Comparison of ENCODE assay signal across 8 cellular contexts in the genomic region with DNA sequence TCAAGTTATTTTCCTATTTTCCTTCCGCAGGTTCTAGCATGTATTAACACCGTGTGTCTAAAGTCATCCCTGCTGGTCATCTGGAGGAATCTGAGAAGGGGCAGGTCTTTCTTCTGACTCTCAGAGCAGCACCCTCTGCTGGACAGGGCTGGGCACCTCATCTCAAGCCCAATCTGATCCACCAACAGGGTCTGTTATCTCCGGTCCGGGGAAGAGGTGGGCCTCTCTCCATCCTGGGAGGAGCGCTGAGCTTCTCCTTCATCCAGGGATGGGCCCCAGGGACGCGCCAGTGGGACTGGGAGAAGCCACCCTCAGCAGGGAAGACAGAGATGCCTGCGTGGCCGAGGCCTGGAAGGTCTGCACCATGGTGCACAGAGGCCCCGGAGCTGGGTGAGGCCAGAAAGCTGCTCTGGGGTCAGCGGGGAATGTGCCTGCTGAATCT. TPM values are rescaled to one million over a fixed set of nuclear protein-coding genes. Genes with fewer than 3 reads are reported as not detected.
DNase-seq lines count a peak whose midpoint lies in the region; ATAC-seq, FAIRE-seq and TF ChIP-seq lines count a peak whose summit lies in the region.

No MANE protein-coding gene starts in this region.

- peak; percentile 24 to 88; a peak in 3 of 6 replicates for ATAC-seq in A549
- ATAC-seq in RWPE2 (ENCODE audit: low read depth) = peak; percentile 75
- peak; percentile 75 for ATAC-seq in left ventricle myocardium superior
- ATAC-seq in GM19351 (IDR thresholded peaks at IDR 0.05; ENCODE audit: unreplicated experiment) = no peak
- no peak for ATAC-seq in GM19395 (IDR thresholded peaks at IDR 0.05; ENCODE audit: unreplicated experiment)

- FAIRE-seq in A549 (lab: Jason Lieb, UNC) (no peak), GM12891 (lab: Jason Lieb, UNC) (peak; percentile 28)

- no peaks in the 10 kb centered on the region for H3K36me3 ChIP-seq in RWPE2 (ENCODE audit: low read depth)
- H3K36me3 ChIP-seq in adrenal gland (replicated peaks in 1 of 2) = no peaks in the 10 kb centered on the region
- no peaks in the 10 kb centered on the region for H3K36me3 ChIP-seq in sigmoid colon

- intact Hi-C loops in adrenal gland (cut with DNase I) = loop anchor here in 1 of 2 donors (10.0 kb wide), 2 partner anchors 87 to 317 kb away; a partner anchor contains a TSS
- intact Hi-C loops in left ventricle myocardium superior (cut with micrococcal nuclease) = no loop called here
- intact Hi-C loops in sigmoid colon (cut with DNase I) = loop anchor here (2.0 to 10.0 kb wide), 2 partner anchors 81 to 233 kb away; a partner anchor contains a TSS

- H3K4me3 ChIP-seq in A549 (no peak overlapping the region), RWPE2 (ENCODE audit: severe bottlenecking) (no peak overlapping the region), adrenal gland (no peak overlapping the region), sigmoid colon (no peak overlapping the region)

- POLR2A ChIA-PET in A549 (lab: Yijun Ruan, JAX) = no interaction called here

- no peak overlapping the region for H3K4me2 ChIP-seq in A549

- TF ChIP-seq CTCF in A549 (IDR thresholded peaks at IDR 0.05) (no peak), RWPE2 (IDR thresholded peaks at IDR 0.05; ENCODE audit: poor library complexity, severe bottlenecking) (peak; percentile 67), adrenal gland (IDR thresholded peaks at IDR 0.05) (peak; percentile 51 to 75 (median 62)), sigmoid colon (IDR thresholded peaks at IDR 0.05) (peak in 3 of 4 experiments; percentile 63 to 73 (median 64))

- TF ChIP-seq RAD21 in A549 (conservative IDR thresholded peaks at IDR 0.05 in 1 of 2, IDR thresholded peaks at IDR 0.05 in 1 of 2) = no peak

- H3K27me3 ChIP-seq in RWPE2 (ENCODE audit: insufficient read depth, poor library complexity, severe bottlenecking) = no peaks in the 10 kb centered on the region
- no peaks in the 10 kb centered on the region for H3K27me3 ChIP-seq in adrenal gland
- no peaks in the 10 kb centered on the region for H3K27me3 ChIP-seq in sigmoid colon

- WGBS in A549 (ENCODE audit: missing lambda C conversion rate) = 25% methylated on average over 8 of the region's 11 CpGs
- WGBS in adrenal gland, 4 donors = 32 to 56% (median 35%) methylated on average over 6 to 11 of the region's 11 CpGs
- WGBS in sigmoid colon, 2 donors = 38 to 40% methylated on average over 11 of the region's 11 CpGs

- no peak for TF ChIP-seq POLR2A in A549 (IDR thresholded peaks at IDR 0.05; ENCODE audit: low read length)
- TF ChIP-seq POLR2A in GM12891 (IDR thresholded peaks at IDR 0.05; ENCODE audit: low read depth, low read length) = no peak
- no peak for TF ChIP-seq POLR2A in adrenal gland (IDR thresholded peaks at IDR 0.05)
- no peak for TF ChIP-seq POLR2A in sigmoid colon (IDR thresholded peaks at IDR 0.05)

- H3K27ac ChIP-seq in A549 = no peak overlapping the region
- no peak overlapping the region for H3K27ac ChIP-seq in RWPE2 (ENCODE audit: poor library complexity, severe bottlenecking)
- H3K27ac ChIP-seq in adrenal gland = no peak overlapping the region
- no peak overlapping the region for H3K27ac ChIP-seq in sigmoid colon

- H3K4me1 ChIP-seq in A549 (no peaks in the 10 kb centered on the region), RWPE2 (ENCODE audit: insufficient read depth, poor library complexity, severe bottlenecking) (no peaks in the 10 kb centered on the region), adrenal gland (replicated peaks in 1 of 2) (no peaks in the 10 kb centered on the region), sigmoid colon (no peaks in the 10 kb centered on the region)

- TF ChIP-seq EP300 in A549 (IDR thresholded peaks at IDR 0.05) = no peak
- no peak for TF ChIP-seq EP300 in sigmoid colon (IDR thresholded peaks at IDR 0.05)

- DNase-seq in A549 (ENCODE audit: low read depth in 1 of 2, low spot score in 1 of 2) (peak in 1 of 2 experiments; percentile 69), GM12891 (ENCODE audit: insufficient read length, low spot score) (peak; percentile 28), RWPE2 (ENCODE audit: low spot score) (no peak), adrenal gland (peak; percentile 36 to 82 (median 70)), left ventricle myocardium superior (peak; percentile 66), sigmoid colon (peak; percentile 74)

- H3K9me3 ChIP-seq in A549 (peaks cover 36% of the 10 kb centered on the region), RWPE2 (ENCODE audit: severe bottlenecking) (no peaks in the 10 kb centered on the region), adrenal gland (replicated peaks in 1 of 3) (no peaks in the 10 kb centered on the region), sigmoid colon (no peaks in the 10 kb centered on the region)

- CTCF ChIA-PET in A549 (lab: Yijun Ruan, JAX) = no interaction called here

TF ChIP-seq in A549, 52 proteins besides CTCF, POLR2A, EP300 and RAD21:
- TF ChIP-seq RNF2 (IDR thresholded peaks at IDR 0.05; ENCODE audit: borderline replicate concordance, low read depth) = no peak
- TF ChIP-seq NPAS2 (CRISPR knock-in tag; IDR thresholded peaks at IDR 0.05; ENCODE audit: borderline replicate concordance) = no peak

TF ChIP-seq in GM12891, 5 proteins besides CTCF, POLR2A, EP300 and RAD21:
- no peak for TF ChIP-seq TAF1 (IDR thresholded peaks at IDR 0.05; ENCODE audit: low read depth, low read length)
- no peak for TF ChIP-seq SPI1 (IDR thresholded peaks at IDR 0.05; ENCODE audit: low read depth, low read length)
- no peak for TF ChIP-seq POLR2AphosphoS5 (IDR thresholded peaks at IDR 0.05; ENCODE audit: low read depth, low read length)
- no peak for TF ChIP-seq PAX5 (IDR thresholded peaks at IDR 0.05; ENCODE audit: insufficient read depth, low read length, severe bottlenecking)
- no peak for TF ChIP-seq POU2F2 (IDR thresholded peaks at IDR 0.05; ENCODE audit: low read depth, low read length)

RNA-seq across cellular contexts. Expression of a gene that starts 26.0 kb away (rescaled TPM):
- 18.1 and 19.2 TPM in 2 replicates for polyA plus RNA-seq in A549 (2011; rRNA removed)
- 17.2 and 20.1 TPM in 2 replicates for polyA plus RNA-seq in A549 (2012; cell fraction: cytosol; rRNA removed)
- polyA plus RNA-seq in A549 (2012; cell fraction: nucleus; rRNA removed) = 75.8 and 108 TPM in 2 replicates
- 14.5 to 16.3 TPM (median 16.0 TPM) in 3 replicates for polyA plus RNA-seq in A549 (2017; fragmentation: RNase III; extraction: RNeasy Plus Mini Kit Qiagen cat#74134 plus additional on column Dnase treatment)
- polyA minus RNA-seq in A549 (2011; rRNA and poly(A)+ RNA removed) = 17.1 and 20.7 TPM in 2 replicates
- 10.3 TPM for polyA plus RNA-seq in GM12891 (2012; ENCODE audit: low read depth, missing spikeins)
- total RNA-seq in adrenal gland = 100 to 1,000 TPM in 1 of 8 donors, 10 to 100 TPM in 7; 16.2 to 127 (median 25.0) TPM
- 10 to 100 TPM; 17.8 to 47.2 (median 47.1) TPM for polyA plus RNA-seq in adrenal gland
- 10.7 TPM for total RNA-seq in left ventricle myocardium superior
- 10 to 100 TPM; 16.8 to 26.8 (median 21.4) TPM for total RNA-seq in sigmoid colon
- polyA plus RNA-seq in sigmoid colon = 1 to 10 TPM; 3.6 to 6.9 (median 4.2) TPM

RNA-seq across cellular contexts. Expression of a gene that starts 44.4 kb away (rescaled TPM):
- polyA plus RNA-seq in A549 (2011; rRNA removed) (0.57 and 0.78 TPM in 2 replicates), A549 (2017; fragmentation: RNase III; extraction: RNeasy Plus Mini Kit Qiagen cat#74134 plus additional on column Dnase treatment) (0.30 to 0.67 TPM (median 0.63 TPM) in 3 replicates), adrenal gland (1 to 10 TPM in 2 of 3 donors, under 1 TPM in 1; 0.51 to 2.4 (median 1.5) TPM), sigmoid colon (1 to 10 TPM; 1.2 to 1.9 (median 1.2) TPM)
- polyA plus RNA-seq in A549 (2012; cell fraction: cytosol; rRNA removed) = 0.08 TPM in 2 replicates
- polyA plus RNA-seq in A549 (2012; cell fraction: nucleus; rRNA removed) = 0.04 and 0.09 TPM in 2 replicates
- 0.54 and 0.74 TPM in 2 replicates for polyA minus RNA-seq in A549 (2011; rRNA and poly(A)+ RNA removed)
- 1.2 TPM for polyA plus RNA-seq in GM12891 (2012; ENCODE audit: low read depth, missing spikeins)
- total RNA-seq in adrenal gland (1 to 10 TPM; 1.6 to 6.4 (median 2.8) TPM), left ventricle myocardium superior (1.3 TPM), sigmoid colon (1 to 10 TPM; 2.9 to 4.2 (median 3.4) TPM)

Comparison
In these comparisons a context has a peak if more than half of its experiments do, and no peak if none do; other contexts are left out.
1. ATAC-seq: peak in A549 (2 of 2), RWPE2 (single experiment) and left ventricle myocardium superior (single experiment); none in GM19351 (single experiment) and GM19395 (single experiment).